Comparison of ENCODE assay signal across 1 cellular context in the genomic region with DNA sequence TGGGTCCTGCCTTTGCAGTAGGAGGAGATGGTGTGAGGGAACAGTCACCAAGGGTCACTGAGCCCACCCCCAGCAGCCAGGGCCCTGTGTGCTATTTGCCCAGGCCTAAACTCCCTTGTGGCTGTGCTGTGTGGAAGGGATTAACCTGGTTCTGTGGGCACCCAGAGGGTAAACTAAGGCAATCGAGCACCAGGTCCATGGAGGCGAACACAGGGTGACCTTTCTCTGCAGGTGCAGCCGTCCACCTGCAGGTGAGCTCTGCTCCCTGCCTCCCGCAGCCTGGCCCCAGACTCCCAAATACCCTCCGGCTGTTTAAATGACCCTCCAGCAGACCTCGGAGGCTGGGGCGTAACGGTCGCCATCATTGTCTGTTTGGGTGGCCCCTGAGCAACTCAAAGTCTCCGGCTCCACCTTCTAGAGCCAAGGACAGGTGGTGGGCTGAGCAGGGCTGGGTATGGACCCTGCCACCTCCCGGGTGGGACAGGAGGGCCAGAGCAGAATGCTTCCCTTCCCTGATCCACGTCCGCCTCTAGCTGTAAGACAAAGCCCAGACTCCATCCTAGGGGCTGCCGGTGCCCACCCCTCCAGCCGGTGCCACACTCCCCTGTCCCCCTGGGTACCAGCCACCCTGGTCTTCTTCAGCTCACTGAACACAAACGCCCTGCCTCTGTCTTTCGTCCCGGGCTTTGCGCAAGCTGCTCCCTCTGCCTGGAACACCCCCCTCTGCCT.
TF ChIP-seq lines count a peak whose summit lies in the region.

No MANE protein-coding gene starts in this region.

TF ChIP-seq in GM23338, 12 proteins besides CTCF, POLR2A, EP300 and RAD21:
- TF ChIP-seq, protein P1, sequence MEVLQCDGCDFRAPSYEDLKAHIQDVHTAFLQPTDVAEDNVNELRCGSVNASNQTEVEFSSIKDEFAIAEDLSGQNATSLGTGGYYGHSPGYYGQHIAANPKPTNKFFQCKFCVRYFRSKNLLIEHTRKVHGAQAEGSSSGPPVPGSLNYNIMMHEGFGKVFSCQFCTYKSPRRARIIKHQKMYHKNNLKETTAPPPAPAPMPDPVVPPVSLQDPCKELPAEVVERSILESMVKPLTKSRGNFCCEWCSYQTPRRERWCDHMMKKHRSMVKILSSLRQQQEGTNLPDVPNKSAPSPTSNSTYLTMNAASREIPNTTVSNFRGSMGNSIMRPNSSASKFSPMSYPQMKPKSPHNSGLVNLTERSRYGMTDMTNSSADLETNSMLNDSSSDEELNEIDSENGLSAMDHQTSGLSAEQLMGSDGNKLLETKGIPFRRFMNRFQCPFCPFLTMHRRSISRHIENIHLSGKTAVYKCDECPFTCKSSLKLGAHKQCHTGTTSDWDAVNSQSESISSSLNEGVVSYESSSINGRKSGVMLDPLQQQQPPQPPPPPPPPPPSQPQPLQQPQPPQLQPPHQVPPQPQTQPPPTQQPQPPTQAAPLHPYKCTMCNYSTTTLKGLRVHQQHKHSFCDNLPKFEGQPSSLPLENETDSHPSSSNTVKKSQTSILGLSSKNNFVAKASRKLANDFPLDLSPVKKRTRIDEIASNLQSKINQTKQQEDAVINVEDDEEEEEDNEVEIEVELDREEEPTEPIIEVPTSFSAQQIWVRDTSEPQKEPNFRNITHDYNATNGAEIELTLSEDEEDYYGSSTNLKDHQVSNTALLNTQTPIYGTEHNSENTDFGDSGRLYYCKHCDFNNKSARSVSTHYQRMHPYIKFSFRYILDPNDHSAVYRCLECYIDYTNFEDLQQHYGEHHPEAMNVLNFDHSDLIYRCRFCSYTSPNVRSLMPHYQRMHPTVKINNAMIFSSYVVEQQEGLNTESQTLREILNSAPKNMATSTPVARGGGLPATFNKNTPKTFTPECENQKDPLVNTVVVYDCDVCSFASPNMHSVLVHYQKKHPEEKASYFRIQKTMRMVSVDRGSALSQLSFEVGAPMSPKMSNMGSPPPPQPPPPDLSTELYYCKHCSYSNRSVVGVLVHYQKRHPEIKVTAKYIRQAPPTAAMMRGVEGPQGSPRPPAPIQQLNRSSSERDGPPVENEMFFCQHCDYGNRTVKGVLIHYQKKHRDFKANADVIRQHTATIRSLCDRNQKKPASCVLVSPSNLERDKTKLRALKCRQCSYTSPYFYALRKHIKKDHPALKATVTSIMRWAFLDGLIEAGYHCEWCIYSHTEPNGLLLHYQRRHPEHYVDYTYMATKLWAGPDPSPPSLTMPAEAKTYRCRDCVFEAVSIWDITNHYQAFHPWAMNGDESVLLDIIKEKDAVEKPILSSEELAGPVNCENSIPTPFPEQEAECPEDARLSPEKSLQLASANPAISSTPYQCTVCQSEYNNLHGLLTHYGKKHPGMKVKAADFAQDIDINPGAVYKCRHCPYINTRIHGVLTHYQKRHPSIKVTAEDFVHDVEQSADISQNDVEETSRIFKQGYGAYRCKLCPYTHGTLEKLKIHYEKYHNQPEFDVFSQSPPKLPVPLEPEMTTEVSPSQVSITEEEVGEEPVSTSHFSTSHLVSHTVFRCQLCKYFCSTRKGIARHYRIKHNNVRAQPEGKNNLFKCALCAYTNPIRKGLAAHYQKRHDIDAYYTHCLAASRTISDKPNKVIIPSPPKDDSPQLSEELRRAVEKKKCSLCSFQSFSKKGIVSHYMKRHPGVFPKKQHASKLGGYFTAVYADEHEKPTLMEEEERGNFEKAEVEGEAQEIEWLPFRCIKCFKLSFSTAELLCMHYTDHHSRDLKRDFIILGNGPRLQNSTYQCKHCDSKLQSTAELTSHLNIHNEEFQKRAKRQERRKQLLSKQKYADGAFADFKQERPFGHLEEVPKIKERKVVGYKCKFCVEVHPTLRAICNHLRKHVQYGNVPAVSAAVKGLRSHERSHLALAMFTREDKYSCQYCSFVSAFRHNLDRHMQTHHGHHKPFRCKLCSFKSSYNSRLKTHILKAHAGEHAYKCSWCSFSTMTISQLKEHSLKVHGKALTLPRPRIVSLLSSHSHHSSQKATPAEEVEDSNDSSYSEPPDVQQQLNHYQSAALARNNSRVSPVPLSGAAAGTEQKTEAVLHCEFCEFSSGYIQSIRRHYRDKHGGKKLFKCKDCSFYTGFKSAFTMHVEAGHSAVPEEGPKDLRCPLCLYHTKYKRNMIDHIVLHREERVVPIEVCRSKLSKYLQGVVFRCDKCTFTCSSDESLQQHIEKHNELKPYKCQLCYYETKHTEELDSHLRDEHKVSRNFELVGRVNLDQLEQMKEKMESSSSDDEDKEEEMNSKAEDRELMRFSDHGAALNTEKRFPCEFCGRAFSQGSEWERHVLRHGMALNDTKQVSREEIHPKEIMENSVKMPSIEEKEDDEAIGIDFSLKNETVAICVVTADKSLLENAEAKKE (CRISPR knock-in tag; IDR thresholded peaks at IDR 0.05), result no peak
- no peak for TF ChIP-seq ZNF114 (CRISPR knock-in tag; IDR thresholded peaks at IDR 0.05)
- no peak for TF ChIP-seq EZH2phosphoT487 (IDR thresholded peaks at IDR 0.05; ENCODE audit: unreplicated experiment)
- TF ChIP-seq, protein P2, sequence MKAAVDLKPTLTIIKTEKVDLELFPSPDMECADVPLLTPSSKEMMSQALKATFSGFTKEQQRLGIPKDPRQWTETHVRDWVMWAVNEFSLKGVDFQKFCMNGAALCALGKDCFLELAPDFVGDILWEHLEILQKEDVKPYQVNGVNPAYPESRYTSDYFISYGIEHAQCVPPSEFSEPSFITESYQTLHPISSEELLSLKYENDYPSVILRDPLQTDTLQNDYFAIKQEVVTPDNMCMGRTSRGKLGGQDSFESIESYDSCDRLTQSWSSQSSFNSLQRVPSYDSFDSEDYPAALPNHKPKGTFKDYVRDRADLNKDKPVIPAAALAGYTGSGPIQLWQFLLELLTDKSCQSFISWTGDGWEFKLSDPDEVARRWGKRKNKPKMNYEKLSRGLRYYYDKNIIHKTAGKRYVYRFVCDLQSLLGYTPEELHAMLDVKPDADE (IDR thresholded peaks at IDR 0.05), result no peak
- TF ChIP-seq CREB1 (CRISPR knock-in tag; IDR thresholded peaks at IDR 0.05; ENCODE audit: low read depth), result no peak
- no peak for TF ChIP-seq NANOG (IDR thresholded peaks at IDR 0.05; ENCODE audit: borderline replicate concordance)
- TF ChIP-seq ZNF331 (CRISPR knock-in tag; IDR thresholded peaks at IDR 0.05; ENCODE audit: low read depth), result no peak
- no peak for TF ChIP-seq POLR2AphosphoS5 (IDR thresholded peaks at IDR 0.05; ENCODE audit: low read depth)
- no peak for TF ChIP-seq JUNB (IDR thresholded peaks at IDR 0.05; ENCODE audit: unreplicated experiment)
- TF ChIP-seq STAT1 (IDR thresholded peaks at IDR 0.05; ENCODE audit: unreplicated experiment), result no peak
